8 cellular contexts compared by ENCODE assay signal in the genomic region with DNA sequence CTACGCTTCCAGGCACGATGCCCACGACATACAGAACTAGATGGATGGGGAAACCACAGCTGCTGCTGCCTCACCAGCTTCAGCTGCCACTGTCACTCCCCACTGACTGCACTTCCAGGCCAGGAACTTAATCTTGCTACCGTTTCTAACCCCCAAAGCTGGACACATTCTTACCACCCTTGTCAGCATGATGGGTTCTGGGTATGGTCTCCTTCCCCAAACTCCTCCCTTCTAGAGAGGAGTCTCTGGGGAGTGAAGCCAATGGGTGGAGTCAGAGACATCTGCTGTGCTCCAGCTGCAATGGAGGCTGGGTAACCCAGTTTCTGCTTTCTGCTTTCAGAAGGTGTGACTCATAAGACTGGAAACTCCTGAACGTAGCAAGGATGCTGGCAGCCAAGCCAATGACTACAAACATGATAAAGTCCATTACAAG.
A peak's percentile ranks its signal among the peaks of the same experiment; 100 is the strongest.
DNase-seq lines count a peak whose midpoint lies in the region; ATAC-seq, FAIRE-seq and TF ChIP-seq lines count a peak whose summit lies in the region.

No MANE protein-coding gene starts in this region.

- H3K79me2 ChIP-seq in GM12878 (ENCODE audit: control insufficient read depth, insufficient read depth, low read length) = no peaks in the 10 kb centered on the region

- RAD21 ChIA-PET in GM12878 (lab: Charles Lee; ENCODE audit: unreplicated experiment) = interaction anchor here (0.9 to 1.4 kb wide), 2 partner anchors 24 to 58 kb away, joined by 3 to 6 read pairs; no protein-coding TSS in a partner anchor

- peak; percentile 77 for ATAC-seq in GM21737 (IDR thresholded peaks at IDR 0.05; ENCODE audit: unreplicated experiment)
- peak; percentile 86 for ATAC-seq in GM12878

- TF ChIP-seq RAD21 in GM12878 (IDR thresholded peaks at IDR 0.05; ENCODE audit: insufficient read depth, low read depth, low read length) = no peak

- POLR2A ChIA-PET in GM12878 (lab: Charles Lee) = interaction anchor here (1.1 to 1.3 kb wide), 2 partner anchors 15 to 191 kb away, joined by 3 read pairs; no protein-coding TSS in a partner anchor

- no peaks in the 10 kb centered on the region for H3K27me3 Mint-ChIP-seq in T-helper 2 cell treated with Interferon-gamma antibody and Interleukin-4, amounts not matched to agents 5 μg/mL and 100 μg/mL, for 36 hours (ENCODE audit: low read depth)

- SMC1A ChIA-PET in GM12878 (lab: Charles Lee; ENCODE audit: uncharacterized antibody, unreplicated experiment) = interaction anchor here (0.9 to 1.4 kb wide), 5 partner anchors 17 to 164 kb away, joined by 3 to 4 read pairs (median 3); no protein-coding TSS in a partner anchor

- H3K4me1 ChIP-seq in GM12878 (ENCODE audit: control insufficient read depth, insufficient read depth, low read length) = peaks cover 20% of the 10 kb centered on the region

- TF ChIP-seq CTCF in GM12878 (IDR thresholded peaks at IDR 0.05 in 2 of 3, conservative IDR thresholded peaks at IDR 0.05 in 1 of 3; ENCODE audit: control insufficient read depth in 2 of 3, extremely low read depth in 1 of 3, insufficient read depth in 1 of 3, low read depth in 3 of 3, low read length in 3 of 3) = no peak

- FAIRE-seq in GM12878 (lab: Jason Lieb, UNC) = peak; percentile 92

- peak overlapping the region; percentile 42 for H2AFZ ChIP-seq in GM12878 (ENCODE audit: control insufficient read depth, low read depth, low read length)

- no peak overlapping the region for H3K9ac ChIP-seq in GM12878 (ENCODE audit: control insufficient read depth, insufficient read depth, low read length)

- H3K4me3 ChIP-seq in MG63 = no peak overlapping the region
- no peak overlapping the region for H3K4me3 ChIP-seq in GM12878

- peak; percentile 61 for DNase-seq in T-helper 2 cell treated with Interferon-gamma antibody and Interleukin-4, amounts not matched to agents 5 μg/mL and 100 μg/mL, for 36 hours (ENCODE audit: low spot score)
- DNase-seq in T-helper 2 cell (no peak), MG63 (peak; percentile 90), GM12878 (ENCODE audit: low read depth, low spot score) (peak; percentile 76), non-pigmented ciliary epithelial cell (ENCODE audit: low read depth) (peak; percentile 65), substantia nigra (lab: John Stamatoyannopoulos, UW) (no peak), LoVo (ENCODE audit: low spot score) (no peak)

- H3K4me1 Mint-ChIP-seq in T-helper 2 cell treated with Interferon-gamma antibody and Interleukin-4, amounts not matched to agents 5 μg/mL and 100 μg/mL, for 36 hours (ENCODE audit: low read depth) = peaks cover 3% of the 10 kb centered on the region

- no peak overlapping the region for H3K4me3 Mint-ChIP-seq in T-helper 2 cell treated with Interferon-gamma antibody and Interleukin-4, amounts not matched to agents 5 μg/mL and 100 μg/mL, for 36 hours

- H3K27ac Mint-ChIP-seq in T-helper 2 cell treated with Interferon-gamma antibody and Interleukin-4, amounts not matched to agents 5 μg/mL and 100 μg/mL, for 36 hours = no peak overlapping the region

- no peaks in the 10 kb centered on the region for H3K36me3 Mint-ChIP-seq in T-helper 2 cell treated with Interferon-gamma antibody and Interleukin-4, amounts not matched to agents 5 μg/mL and 100 μg/mL, for 36 hours (ENCODE audit: low read depth)

- TF ChIP-seq EP300 in GM12878 (IDR thresholded peaks at IDR 0.05; ENCODE audit: borderline replicate concordance in 1 of 2, control insufficient read depth in 1 of 2, low read depth in 2 of 2, low read length in 2 of 2) = no peak; a peak in 1 of 4 replicates

- H3K27ac ChIP-seq in GM12878 (ENCODE audit: control insufficient read depth, insufficient read depth) (no peak overlapping the region), substantia nigra (ENCODE audit: low read depth, low read length, poor library complexity, severe bottlenecking) (no peak overlapping the region)

- no peaks in the 10 kb centered on the region for H3K9me3 Mint-ChIP-seq in T-helper 2 cell treated with Interferon-gamma antibody and Interleukin-4, amounts not matched to agents 5 μg/mL and 100 μg/mL, for 36 hours

- H3K27me3 ChIP-seq in MG63 = no peaks in the 10 kb centered on the region
- no peaks in the 10 kb centered on the region; a peak in 1 of 4 replicates for H3K27me3 ChIP-seq in GM12878 (replicated peaks in 1 of 2; ENCODE audit: control insufficient read depth in 2 of 2, insufficient read depth in 2 of 2, low read length in 1 of 2)

- in situ Hi-C loops in GM12878 (cut with MboI) = no loop called here

- 2% methylated on average over 5 of the region's 5 CpGs for WGBS in GM12878 (ENCODE audit: insufficient coverage, insufficient replicate concordance, low lambda C conversion rate, missing lambda C conversion rate)

- BruUV-seq in GM12878 (replicated peaks; lab: Mats Ljungman, UMichigan) = no TSS peak

- H3K9me3 ChIP-seq in MG63 (no peaks in the 10 kb centered on the region), GM12878 (replicated peaks; ENCODE audit: control insufficient read depth, insufficient read depth, low read length) (no peaks in the 10 kb centered on the region)

- TF ChIP-seq POLR2A in GM12878 (IDR thresholded peaks at IDR 0.05; ENCODE audit: low read depth, low read length) = no peak

- H4K20me1 ChIP-seq in GM12878 (ENCODE audit: control insufficient read depth, insufficient read depth) = no peaks in the 10 kb centered on the region

- no peak overlapping the region for H3K4me2 ChIP-seq in GM12878 (ENCODE audit: control insufficient read depth, insufficient read depth)

- H3K36me3 ChIP-seq in MG63 = no peaks in the 10 kb centered on the region
- H3K36me3 ChIP-seq in GM12878 (ENCODE audit: control insufficient read depth in 2 of 2, insufficient read depth in 2 of 2, low read length in 1 of 2) = no peaks in the 10 kb centered on the region

- intact Hi-C loops in GM12878 (cut with micrococcal nuclease; ENCODE audit: unreplicated experiment) = no loop called here

- CTCF ChIA-PET in GM12878 (lab: Yijun Ruan, JAX) = interaction anchor here (0.9 to 7.2 kb wide), 7 partner anchors 9 to 220 kb away, joined by 3 to 41 read pairs (median 3); no protein-coding TSS in a partner anchor

TF ChIP-seq in GM12878, 131 proteins besides CTCF, POLR2A, EP300 and RAD21 (continues in another document):
- TF ChIP-seq EED (IDR thresholded peaks at IDR 0.05; ENCODE audit: low read depth) (no peak; the same call in 1 of the 2 replicates), RCOR1 (conservative IDR thresholded peaks at IDR 0.05; ENCODE audit: low read depth, low read length) (no peak), JUNB (IDR thresholded peaks at IDR 0.05) (peak; percentile 26; the same call in 1 of the 2 replicates), MTA3 (IDR thresholded peaks at IDR 0.05; ENCODE audit: borderline replicate concordance, low read length) (no peak), DPF2 (IDR thresholded peaks at IDR 0.05) (no peak), ZZZ3 (IDR thresholded peaks at IDR 0.05; ENCODE audit: control insufficient read depth, insufficient read length, low read depth) (no peak), YY1 (IDR thresholded peaks at IDR 0.05; ENCODE audit: low read depth, low read length) (peak; percentile 45; the same call in 1 of the 2 replicates), MEF2B (IDR thresholded peaks at IDR 0.05; ENCODE audit: partially characterized antibody, poor library complexity, severe bottlenecking) (peak; percentile 72), TCF12 (IDR thresholded peaks at IDR 0.05; ENCODE audit: low read depth, low read length) (peak; percentile 81), TBL1XR1 (IDR thresholded peaks at IDR 0.05; ENCODE audit: low read depth, low read length) (no peak), CREB1 (IDR thresholded peaks at IDR 0.05; ENCODE audit: low read depth) (no peak), CBX3 (IDR thresholded peaks at IDR 0.05; ENCODE audit: borderline replicate concordance, low read depth) (no peak), BHLHE40 (IDR thresholded peaks at IDR 0.05; ENCODE audit: borderline replicate concordance in 1 of 2, low read depth in 2 of 2, low read length in 1 of 2) (no peak), HCFC1 (IDR thresholded peaks at IDR 0.05; ENCODE audit: low read length) (no peak), IRF4 (IDR thresholded peaks at IDR 0.05; ENCODE audit: low read depth, low read length) (no peak)
- TF ChIP-seq, protein P1, sequence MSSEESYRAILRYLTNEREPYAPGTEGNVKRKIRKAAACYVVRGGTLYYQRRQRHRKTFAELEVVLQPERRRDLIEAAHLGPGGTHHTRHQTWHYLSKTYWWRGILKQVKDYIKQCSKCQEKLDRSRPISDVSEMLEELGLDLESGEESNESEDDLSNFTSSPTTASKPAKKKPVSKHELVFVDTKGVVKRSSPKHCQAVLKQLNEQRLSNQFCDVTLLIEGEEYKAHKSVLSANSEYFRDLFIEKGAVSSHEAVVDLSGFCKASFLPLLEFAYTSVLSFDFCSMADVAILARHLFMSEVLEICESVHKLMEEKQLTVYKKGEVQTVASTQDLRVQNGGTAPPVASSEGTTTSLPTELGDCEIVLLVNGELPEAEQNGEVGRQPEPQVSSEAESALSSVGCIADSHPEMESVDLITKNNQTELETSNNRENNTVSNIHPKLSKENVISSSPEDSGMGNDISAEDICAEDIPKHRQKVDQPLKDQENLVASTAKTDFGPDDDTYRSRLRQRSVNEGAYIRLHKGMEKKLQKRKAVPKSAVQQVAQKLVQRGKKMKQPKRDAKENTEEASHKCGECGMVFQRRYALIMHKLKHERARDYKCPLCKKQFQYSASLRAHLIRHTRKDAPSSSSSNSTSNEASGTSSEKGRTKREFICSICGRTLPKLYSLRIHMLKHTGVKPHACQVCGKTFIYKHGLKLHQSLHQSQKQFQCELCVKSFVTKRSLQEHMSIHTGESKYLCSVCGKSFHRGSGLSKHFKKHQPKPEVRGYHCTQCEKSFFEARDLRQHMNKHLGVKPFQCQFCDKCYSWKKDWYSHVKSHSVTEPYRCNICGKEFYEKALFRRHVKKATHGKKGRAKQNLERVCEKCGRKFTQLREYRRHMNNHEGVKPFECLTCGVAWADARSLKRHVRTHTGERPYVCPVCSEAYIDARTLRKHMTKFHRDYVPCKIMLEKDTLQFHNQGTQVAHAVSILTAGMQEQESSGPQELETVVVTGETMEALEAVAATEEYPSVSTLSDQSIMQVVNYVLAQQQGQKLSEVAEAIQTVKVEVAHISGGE (CRISPR knock-in tag; IDR thresholded peaks at IDR 0.05) = no peak
- TF ChIP-seq, protein P2, sequence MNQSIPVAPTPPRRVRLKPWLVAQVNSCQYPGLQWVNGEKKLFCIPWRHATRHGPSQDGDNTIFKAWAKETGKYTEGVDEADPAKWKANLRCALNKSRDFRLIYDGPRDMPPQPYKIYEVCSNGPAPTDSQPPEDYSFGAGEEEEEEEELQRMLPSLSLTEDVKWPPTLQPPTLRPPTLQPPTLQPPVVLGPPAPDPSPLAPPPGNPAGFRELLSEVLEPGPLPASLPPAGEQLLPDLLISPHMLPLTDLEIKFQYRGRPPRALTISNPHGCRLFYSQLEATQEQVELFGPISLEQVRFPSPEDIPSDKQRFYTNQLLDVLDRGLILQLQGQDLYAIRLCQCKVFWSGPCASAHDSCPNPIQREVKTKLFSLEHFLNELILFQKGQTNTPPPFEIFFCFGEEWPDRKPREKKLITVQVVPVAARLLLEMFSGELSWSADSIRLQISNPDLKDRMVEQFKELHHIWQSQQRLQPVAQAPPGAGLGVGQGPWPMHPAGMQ (IDR thresholded peaks at IDR 0.05; ENCODE audit: borderline replicate concordance) = no peak

Comparison
In these comparisons a context has a peak if more than half of its experiments do, and no peak if none do; other contexts are left out.
1. DNase-seq: peak in T-helper 2 cell treated with Interferon-gamma antibody and Interleukin-4, amounts not matched to agents 5 μg/mL and 100 μg/mL, for 36 hours (single experiment), MG63 (single experiment), GM12878 (single experiment) and non-pigmented ciliary epithelial cell (single experiment); none in T-helper 2 cell (0 of 5), substantia nigra (0 of 49) and LoVo (single experiment).